In genomic region chr2:37614061-37614802, GRCh38 we compare ENCODE assay signal across 11 cellular contexts. TPM values are rescaled to one million over a fixed set of nuclear protein-coding genes. Genes with fewer than 3 reads are reported as not detected.
DNase-seq lines count a peak whose midpoint lies in the region; ATAC-seq, FAIRE-seq and TF ChIP-seq lines count a peak whose summit lies in the region.
"Had no signal": no experiment of that assay in that cellular context is flagged by ENCODE, and none has a peak within 500 bp of the region (broad histone marks: within the 10 kb centered on the region; RNA-seq: fewer than 3 reads in every experiment).

No MANE protein-coding gene starts in this region.

- no peaks in the 10 kb centered on the region for H4K20me1 ChIP-seq in fibroblast of lung (ENCODE audit: control insufficient read depth, extremely low read depth, insufficient read depth, low read length)

- H3K4me2 ChIP-seq in fibroblast of lung (ENCODE audit: extremely low read depth, insufficient read depth, low read length), result no peak overlapping the region

- peak; percentile 84 for DNase-seq in Daoy (ENCODE audit: low read depth)
- peak; percentile 77 for DNase-seq in RCC 7860 (ENCODE audit: low spot score)
- DNase-seq in fibroblast of lung (ENCODE audit: low read depth in 2 of 2), result peak; percentile 79 to 93
- DNase-seq in retinal pigment epithelial cell (ENCODE audit: low read depth), result peak; percentile 20
- no peak for DNase-seq in GM19239 (ENCODE audit: insufficient read length, low spot score)
- no peak for DNase-seq in activated CD8-positive, alpha-beta memory T cell treated with anti-CD3 and anti-CD28 coated beads, Interleukin-2, amount 50 U/mL, for 4 hours
- DNase-seq: cerebellar nuclear complex; stimulated activated CD4-positive, alpha-beta T cell treated with anti-CD3 and anti-CD28 coated beads, Interleukin-2, amount 100 ng/mL, for 24 hours had no signal

- ATAC-seq in HG03521 (IDR thresholded peaks at IDR 0.05; ENCODE audit: unreplicated experiment) (no peak), GM21723 (IDR thresholded peaks at IDR 0.05; ENCODE audit: unreplicated experiment) (no peak)
- ATAC-seq: left colon had no signal

- no peaks in the 10 kb centered on the region for H3K9me3 ChIP-seq in fibroblast of lung (ENCODE audit: control insufficient read depth, insufficient read depth, low read depth, low read length)

- H2AFZ ChIP-seq in fibroblast of lung (ENCODE audit: low read length), result no peak overlapping the region

- no peaks in the 10 kb centered on the region for H3K27me3 ChIP-seq in fibroblast of lung (ENCODE audit: control insufficient read depth, insufficient read depth, low read length)

- no peak overlapping the region for H3K9ac ChIP-seq in fibroblast of lung (ENCODE audit: insufficient read depth, low read length)

- no peaks in the 10 kb centered on the region for H3K79me2 ChIP-seq in fibroblast of lung (ENCODE audit: control insufficient read depth, insufficient read depth, low read length)

- FAIRE-seq in RCC 7860 (lab: Jason Lieb, UNC) (no peak), GM19239 (lab: Jason Lieb, UNC) (no peak)

- peak overlapping the region; percentile 24 for H3K27ac ChIP-seq in fibroblast of lung (ENCODE audit: insufficient read depth, low read length)

- TF ChIP-seq CTCF in fibroblast of lung (conservative IDR thresholded peaks at IDR 0.05 in 1 of 2, IDR thresholded peaks at IDR 0.05 in 1 of 2; ENCODE audit: low read depth in 1 of 2, low read length in 2 of 2), result no peak
- TF ChIP-seq CTCF in retinal pigment epithelial cell (conservative IDR thresholded peaks at IDR 0.05; ENCODE audit: low read depth, low read length), result no peak

- H3K4me3 ChIP-seq in fibroblast of lung (replicated peaks in 1 of 4; ENCODE audit: control extremely low read depth in 1 of 4, insufficient read depth in 1 of 4, low read depth in 3 of 4, low read length in 4 of 4) (no peak overlapping the region), retinal pigment epithelial cell (ENCODE audit: low read length) (no peak overlapping the region)

- peaks cover 9% of the 10 kb centered on the region for H3K4me1 ChIP-seq in fibroblast of lung (ENCODE audit: control insufficient read depth, extremely low read depth, insufficient read depth, low read length)

- H3K36me3 ChIP-seq in fibroblast of lung (ENCODE audit: control insufficient read depth, insufficient read depth, low read length), result no peaks in the 10 kb centered on the region

RNA-seq across cellular contexts. Expression of gene CDC42EP3, which starts 57.2 kb away (rescaled TPM):
- total RNA-seq in Daoy (2014; rRNA removed; shearing (Covaris generic)), result 47.8 and 50.5 TPM in 2 replicates
- 5.6 and 19.2 TPM in 2 replicates for total RNA-seq in fibroblast of lung
- polyA plus RNA-seq in fibroblast of lung, result 103 and 328 TPM in 2 replicates
- 43.4 and 145 TPM in 2 replicates for polyA plus RNA-seq in fibroblast of lung (2012)
- 170 and 335 TPM in 2 replicates for polyA minus RNA-seq in fibroblast of lung (ENCODE audit: low replicate concordance)

Comparison
In these comparisons a context has a peak if more than half of its experiments do, and no peak if none do; other contexts are left out.
1. DNase-seq: peak in Daoy (single experiment), RCC 7860 (single experiment), fibroblast of lung (2 of 2) and retinal pigment epithelial cell (single experiment); none in GM19239 (single experiment) and activated CD8-positive, alpha-beta memory T cell treated with anti-CD3 and anti-CD28 coated beads, Interleukin-2, amount 50 U/mL, for 4 hours (single experiment).